In the genomic region with DNA sequence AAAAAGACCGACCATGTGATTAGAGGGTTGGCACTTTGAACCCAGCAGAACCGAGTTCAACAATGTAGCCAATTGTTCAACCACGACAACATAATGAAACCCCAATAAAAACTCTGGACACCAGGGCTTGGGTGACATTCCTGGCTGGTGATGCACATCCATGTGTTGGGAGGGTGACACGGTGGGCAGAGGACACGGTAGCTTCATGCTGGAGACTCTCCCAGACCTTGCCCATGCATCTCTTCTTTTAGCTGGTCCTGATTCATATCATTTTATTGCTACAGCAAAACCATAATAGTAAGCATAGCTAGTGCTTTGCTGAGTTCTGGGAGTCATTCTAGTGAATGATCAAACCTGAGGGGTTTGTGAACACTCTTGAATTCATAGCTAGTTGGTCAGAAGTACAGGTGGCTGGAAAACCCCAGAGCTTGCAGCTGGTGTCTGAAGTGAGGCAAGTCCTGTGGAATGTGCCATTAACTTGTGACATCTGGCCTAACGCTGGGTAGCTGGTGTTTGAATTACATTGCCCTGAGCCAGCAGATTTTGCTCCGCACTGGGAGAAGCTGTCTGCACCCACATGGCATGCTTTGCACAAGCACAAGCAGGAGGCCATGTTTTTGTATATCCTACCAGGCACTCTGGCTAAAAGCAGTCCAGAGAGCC, we compare ENCODE assay signal across 1 cellular context.
TF ChIP-seq lines count a peak whose summit lies in the region.

No MANE protein-coding gene starts in this region.

TF ChIP-seq in IMR-90, 13 proteins besides CTCF, POLR2A, EP300 and RAD21:
- peak; percentile 57; the same call in 1 of the 2 replicates for TF ChIP-seq MAFK (IDR thresholded peaks at IDR 0.05; ENCODE audit: low read depth, low read length)
- TF ChIP-seq MXI1 (IDR thresholded peaks at IDR 0.05; ENCODE audit: borderline replicate concordance, low read depth, low read length), result no peak
